ENCODE assay signal across 1 cellular context in the genomic region with DNA sequence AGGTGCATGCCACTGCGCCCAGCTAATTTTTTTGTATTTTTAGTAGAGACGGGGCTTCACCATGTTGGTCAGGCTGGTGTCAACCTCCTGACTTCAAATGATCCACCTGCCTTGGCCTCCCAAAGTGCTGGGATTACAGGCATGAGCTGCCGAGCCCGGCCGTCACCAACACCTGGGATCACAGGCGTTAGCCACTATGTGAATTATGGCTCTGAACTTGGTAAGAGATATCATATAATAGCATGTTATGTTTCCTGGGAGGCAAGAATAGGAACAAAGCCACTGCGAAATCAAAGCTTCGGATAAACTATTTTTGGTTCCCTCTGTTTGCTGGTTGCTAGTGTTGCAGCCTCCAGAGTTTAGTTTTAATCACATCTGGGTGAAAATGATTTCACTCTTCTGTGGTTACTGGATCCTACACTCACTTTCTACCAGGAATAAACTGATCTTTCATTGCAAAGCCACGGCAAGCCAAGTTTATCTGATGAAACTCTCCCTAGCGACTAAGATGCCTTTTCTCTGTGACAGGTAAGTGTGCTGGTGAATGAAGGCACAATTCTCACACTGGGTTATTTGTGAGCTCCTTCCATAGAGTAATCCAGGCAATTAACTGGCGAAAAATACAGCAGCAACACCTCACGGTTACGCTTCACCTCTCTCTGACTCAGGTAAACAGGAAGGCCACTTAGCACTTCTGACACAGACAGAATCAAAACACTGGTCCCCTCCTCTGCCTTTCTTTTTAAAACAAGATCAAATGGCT.
TF ChIP-seq lines count a peak whose summit lies in the region.

No MANE protein-coding gene starts in this region.

TF ChIP-seq in SK-N-SH treated with all-trans-retinoic acid at 6 μM for 48 hours, 23 proteins besides CTCF, POLR2A, EP300 and RAD21 (continued from another document):
- TF ChIP-seq, protein P1, sequence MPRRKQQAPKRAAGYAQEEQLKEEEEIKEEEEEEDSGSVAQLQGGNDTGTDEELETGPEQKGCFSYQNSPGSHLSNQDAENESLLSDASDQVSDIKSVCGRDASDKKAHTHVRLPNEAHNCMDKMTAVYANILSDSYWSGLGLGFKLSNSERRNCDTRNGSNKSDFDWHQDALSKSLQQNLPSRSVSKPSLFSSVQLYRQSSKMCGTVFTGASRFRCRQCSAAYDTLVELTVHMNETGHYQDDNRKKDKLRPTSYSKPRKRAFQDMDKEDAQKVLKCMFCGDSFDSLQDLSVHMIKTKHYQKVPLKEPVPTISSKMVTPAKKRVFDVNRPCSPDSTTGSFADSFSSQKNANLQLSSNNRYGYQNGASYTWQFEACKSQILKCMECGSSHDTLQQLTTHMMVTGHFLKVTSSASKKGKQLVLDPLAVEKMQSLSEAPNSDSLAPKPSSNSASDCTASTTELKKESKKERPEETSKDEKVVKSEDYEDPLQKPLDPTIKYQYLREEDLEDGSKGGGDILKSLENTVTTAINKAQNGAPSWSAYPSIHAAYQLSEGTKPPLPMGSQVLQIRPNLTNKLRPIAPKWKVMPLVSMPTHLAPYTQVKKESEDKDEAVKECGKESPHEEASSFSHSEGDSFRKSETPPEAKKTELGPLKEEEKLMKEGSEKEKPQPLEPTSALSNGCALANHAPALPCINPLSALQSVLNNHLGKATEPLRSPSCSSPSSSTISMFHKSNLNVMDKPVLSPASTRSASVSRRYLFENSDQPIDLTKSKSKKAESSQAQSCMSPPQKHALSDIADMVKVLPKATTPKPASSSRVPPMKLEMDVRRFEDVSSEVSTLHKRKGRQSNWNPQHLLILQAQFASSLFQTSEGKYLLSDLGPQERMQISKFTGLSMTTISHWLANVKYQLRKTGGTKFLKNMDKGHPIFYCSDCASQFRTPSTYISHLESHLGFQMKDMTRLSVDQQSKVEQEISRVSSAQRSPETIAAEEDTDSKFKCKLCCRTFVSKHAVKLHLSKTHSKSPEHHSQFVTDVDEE (CRISPR knock-in tag; IDR thresholded peaks at IDR 0.05), result no peak
- TF ChIP-seq, protein P2, sequence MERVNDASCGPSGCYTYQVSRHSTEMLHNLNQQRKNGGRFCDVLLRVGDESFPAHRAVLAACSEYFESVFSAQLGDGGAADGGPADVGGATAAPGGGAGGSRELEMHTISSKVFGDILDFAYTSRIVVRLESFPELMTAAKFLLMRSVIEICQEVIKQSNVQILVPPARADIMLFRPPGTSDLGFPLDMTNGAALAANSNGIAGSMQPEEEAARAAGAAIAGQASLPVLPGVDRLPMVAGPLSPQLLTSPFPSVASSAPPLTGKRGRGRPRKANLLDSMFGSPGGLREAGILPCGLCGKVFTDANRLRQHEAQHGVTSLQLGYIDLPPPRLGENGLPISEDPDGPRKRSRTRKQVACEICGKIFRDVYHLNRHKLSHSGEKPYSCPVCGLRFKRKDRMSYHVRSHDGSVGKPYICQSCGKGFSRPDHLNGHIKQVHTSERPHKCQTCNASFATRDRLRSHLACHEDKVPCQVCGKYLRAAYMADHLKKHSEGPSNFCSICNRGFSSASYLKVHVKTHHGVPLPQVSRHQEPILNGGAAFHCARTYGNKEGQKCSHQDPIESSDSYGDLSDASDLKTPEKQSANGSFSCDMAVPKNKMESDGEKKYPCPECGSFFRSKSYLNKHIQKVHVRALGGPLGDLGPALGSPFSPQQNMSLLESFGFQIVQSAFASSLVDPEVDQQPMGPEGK (CRISPR knock-in tag; IDR thresholded peaks at IDR 0.05; ENCODE audit: borderline replicate concordance), result no peak
- TF ChIP-seq PPARA (CRISPR knock-in tag; IDR thresholded peaks at IDR 0.05; ENCODE audit: borderline replicate concordance) (no peak), ISL1 (CRISPR knock-in tag; IDR thresholded peaks at IDR 0.05) (no peak), CSDC2 (CRISPR knock-in tag; IDR thresholded peaks at IDR 0.05) (no peak), ZFP30 (CRISPR knock-in tag; IDR thresholded peaks at IDR 0.05) (no peak), ZFP3 (CRISPR knock-in tag; IDR thresholded peaks at IDR 0.05) (no peak)
- TF ChIP-seq, protein P3, sequence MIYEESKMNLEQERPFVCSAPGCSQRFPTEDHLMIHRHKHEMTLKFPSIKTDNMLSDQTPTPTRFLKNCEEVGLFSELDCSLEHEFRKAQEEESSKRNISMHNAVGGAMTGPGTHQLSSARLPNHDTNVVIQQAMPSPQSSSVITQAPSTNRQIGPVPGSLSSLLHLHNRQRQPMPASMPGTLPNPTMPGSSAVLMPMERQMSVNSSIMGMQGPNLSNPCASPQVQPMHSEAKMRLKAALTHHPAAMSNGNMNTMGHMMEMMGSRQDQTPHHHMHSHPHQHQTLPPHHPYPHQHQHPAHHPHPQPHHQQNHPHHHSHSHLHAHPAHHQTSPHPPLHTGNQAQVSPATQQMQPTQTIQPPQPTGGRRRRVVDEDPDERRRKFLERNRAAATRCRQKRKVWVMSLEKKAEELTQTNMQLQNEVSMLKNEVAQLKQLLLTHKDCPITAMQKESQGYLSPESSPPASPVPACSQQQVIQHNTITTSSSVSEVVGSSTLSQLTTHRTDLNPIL (CRISPR knock-in tag; IDR thresholded peaks at IDR 0.05; ENCODE audit: low read depth), result no peak
TF ChIP-seq in SK-N-SH treated with all-trans-retinoic acid at 6 μM for 48 hours: peak in this region for 0.
